1 cellular context compared by ENCODE assay signal in genomic region chr1:3775248-3775497, GRCh38.
TF ChIP-seq lines count a peak whose summit lies in the region.

No MANE protein-coding gene starts in this region.

TF ChIP-seq in K562, 482 proteins besides CTCF, POLR2A, EP300 and RAD21 (continued from another document and continues in another):
- TF ChIP-seq, protein P1, sequence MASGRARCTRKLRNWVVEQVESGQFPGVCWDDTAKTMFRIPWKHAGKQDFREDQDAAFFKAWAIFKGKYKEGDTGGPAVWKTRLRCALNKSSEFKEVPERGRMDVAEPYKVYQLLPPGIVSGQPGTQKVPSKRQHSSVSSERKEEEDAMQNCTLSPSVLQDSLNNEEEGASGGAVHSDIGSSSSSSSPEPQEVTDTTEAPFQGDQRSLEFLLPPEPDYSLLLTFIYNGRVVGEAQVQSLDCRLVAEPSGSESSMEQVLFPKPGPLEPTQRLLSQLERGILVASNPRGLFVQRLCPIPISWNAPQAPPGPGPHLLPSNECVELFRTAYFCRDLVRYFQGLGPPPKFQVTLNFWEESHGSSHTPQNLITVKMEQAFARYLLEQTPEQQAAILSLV (tag; IDR thresholded peaks at IDR 0.05): no peak
- no peak for TF ChIP-seq CEBPB (tag; IDR thresholded peaks at IDR 0.05)
- TF ChIP-seq, protein P2, sequence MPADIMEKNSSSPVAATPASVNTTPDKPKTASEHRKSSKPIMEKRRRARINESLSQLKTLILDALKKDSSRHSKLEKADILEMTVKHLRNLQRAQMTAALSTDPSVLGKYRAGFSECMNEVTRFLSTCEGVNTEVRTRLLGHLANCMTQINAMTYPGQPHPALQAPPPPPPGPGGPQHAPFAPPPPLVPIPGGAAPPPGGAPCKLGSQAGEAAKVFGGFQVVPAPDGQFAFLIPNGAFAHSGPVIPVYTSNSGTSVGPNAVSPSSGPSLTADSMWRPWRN (IDR thresholded peaks at IDR 0.05; ENCODE audit: low read depth): 0 out of 2 replicates have a peak, but pooled peaks have one; percentile 6
- no peak for TF ChIP-seq PTTG1 (tag; IDR thresholded peaks at IDR 0.05; ENCODE audit: low read depth)
- TF ChIP-seq, protein P3, sequence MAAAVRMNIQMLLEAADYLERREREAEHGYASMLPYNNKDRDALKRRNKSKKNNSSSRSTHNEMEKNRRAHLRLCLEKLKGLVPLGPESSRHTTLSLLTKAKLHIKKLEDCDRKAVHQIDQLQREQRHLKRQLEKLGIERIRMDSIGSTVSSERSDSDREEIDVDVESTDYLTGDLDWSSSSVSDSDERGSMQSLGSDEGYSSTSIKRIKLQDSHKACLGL (CRISPR knock-in tag; IDR thresholded peaks at IDR 0.05; ENCODE audit: borderline replicate concordance, poor library complexity, severe bottlenecking): no peak
- 0 out of 2 replicates have a peak, but pooled peaks have one; percentile 33 for TF ChIP-seq E2F3 (CRISPR knock-in tag; IDR thresholded peaks at IDR 0.05)
- no peak for TF ChIP-seq FIP1L1 (IDR thresholded peaks at IDR 0.05; ENCODE audit: low read depth, low read length, poor library complexity, severe bottlenecking)
- TF ChIP-seq ZNF398 (CRISPR knock-in tag; IDR thresholded peaks at IDR 0.05): no peak
- no peak for TF ChIP-seq PRDM10 (IDR thresholded peaks at IDR 0.05; ENCODE audit: partially characterized antibody)
- TF ChIP-seq ZNF41 (CRISPR knock-in tag; conservative IDR thresholded peaks at IDR 0.05): no peak
- peak; percentile 34; the same call in 1 of the 2 replicates for TF ChIP-seq ZNF431 (CRISPR knock-in tag; IDR thresholded peaks at IDR 0.05)
- TF ChIP-seq KLF16 (IDR thresholded peaks at IDR 0.05): no peak
- peak; percentile 69; the same call in 1 of the 2 replicates for TF ChIP-seq CTBP1 (IDR thresholded peaks at IDR 0.05; ENCODE audit: borderline replicate concordance)
- no peak for TF ChIP-seq ZNF140 (CRISPR knock-in tag; IDR thresholded peaks at IDR 0.05)
- TF ChIP-seq CLOCK (CRISPR knock-in tag; IDR thresholded peaks at IDR 0.05; ENCODE audit: borderline replicate concordance): no peak
- no peak for TF ChIP-seq ID3 (CRISPR knock-in tag; IDR thresholded peaks at IDR 0.05)
- 0 out of 2 replicates have a peak, but pooled peaks have one; percentile 2 for TF ChIP-seq ID3 (tag; IDR thresholded peaks at IDR 0.05)
- no peak for TF ChIP-seq ILF3 (IDR thresholded peaks at IDR 0.05; ENCODE audit: borderline replicate concordance)
- peak; percentile 68; the same call in 1 of the 2 replicates for TF ChIP-seq ZNF263 (CRISPR knock-in tag; IDR thresholded peaks at IDR 0.05; ENCODE audit: borderline replicate concordance)
- TF ChIP-seq HNRNPLL (IDR thresholded peaks at IDR 0.05; ENCODE audit: low read depth, low read length, poor library complexity, severe bottlenecking): no peak
- TF ChIP-seq TFAM (CRISPR knock-in tag; conservative IDR thresholded peaks at IDR 0.05): no peak
- TF ChIP-seq RUNX1 (IDR thresholded peaks at IDR 0.05; ENCODE audit: low read depth): peak; percentile 68; the same call in 1 of the 2 replicates
- TF ChIP-seq, protein P4, sequence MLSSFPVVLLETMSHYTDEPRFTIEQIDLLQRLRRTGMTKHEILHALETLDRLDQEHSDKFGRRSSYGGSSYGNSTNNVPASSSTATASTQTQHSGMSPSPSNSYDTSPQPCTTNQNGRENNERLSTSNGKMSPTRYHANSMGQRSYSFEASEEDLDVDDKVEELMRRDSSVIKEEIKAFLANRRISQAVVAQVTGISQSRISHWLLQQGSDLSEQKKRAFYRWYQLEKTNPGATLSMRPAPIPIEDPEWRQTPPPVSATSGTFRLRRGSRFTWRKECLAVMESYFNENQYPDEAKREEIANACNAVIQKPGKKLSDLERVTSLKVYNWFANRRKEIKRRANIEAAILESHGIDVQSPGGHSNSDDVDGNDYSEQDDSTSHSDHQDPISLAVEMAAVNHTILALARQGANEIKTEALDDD (IDR thresholded peaks at IDR 0.05): no peak
- TF ChIP-seq GATA2 (CRISPR knock-in tag; IDR thresholded peaks at IDR 0.05): no peak
- TF ChIP-seq NFE2L1 (tag; IDR thresholded peaks at IDR 0.05; ENCODE audit: borderline replicate concordance, low read depth): no peak
- peak; percentile 1 for TF ChIP-seq DACH1 (IDR thresholded peaks at IDR 0.05; ENCODE audit: partially characterized antibody)
- TF ChIP-seq BRD9 (IDR thresholded peaks at IDR 0.05; ENCODE audit: low read depth, partially characterized antibody): peak; percentile 9
- no peak for TF ChIP-seq TBP (optimal IDR thresholded peaks at IDR 0.05; ENCODE audit: low read depth, low read length)
- TF ChIP-seq, protein P5, sequence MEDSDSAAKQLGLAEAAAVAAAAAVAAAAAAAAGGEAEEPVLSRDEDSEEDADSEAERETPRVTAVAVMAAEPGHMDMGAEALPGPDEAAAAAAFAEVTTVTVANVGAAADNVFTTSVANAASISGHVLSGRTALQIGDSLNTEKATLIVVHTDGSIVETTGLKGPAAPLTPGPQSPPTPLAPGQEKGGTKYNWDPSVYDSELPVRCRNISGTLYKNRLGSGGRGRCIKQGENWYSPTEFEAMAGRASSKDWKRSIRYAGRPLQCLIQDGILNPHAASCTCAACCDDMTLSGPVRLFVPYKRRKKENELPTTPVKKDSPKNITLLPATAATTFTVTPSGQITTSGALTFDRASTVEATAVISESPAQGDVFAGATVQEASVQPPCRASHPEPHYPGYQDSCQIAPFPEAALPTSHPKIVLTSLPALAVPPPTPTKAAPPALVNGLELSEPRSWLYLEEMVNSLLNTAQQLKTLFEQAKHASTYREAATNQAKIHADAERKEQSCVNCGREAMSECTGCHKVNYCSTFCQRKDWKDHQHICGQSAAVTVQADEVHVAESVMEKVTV (CRISPR knock-in tag; IDR thresholded peaks at IDR 0.05): no peak
- TF ChIP-seq PTRF (tag; IDR thresholded peaks at IDR 0.05): no peak
- no peak for TF ChIP-seq ELF2 (CRISPR knock-in tag; IDR thresholded peaks at IDR 0.05)
- TF ChIP-seq ZNF217 (CRISPR knock-in tag; IDR thresholded peaks at IDR 0.05): 0 out of 2 replicates have a peak, but pooled peaks have one; percentile 4
- no peak for TF ChIP-seq HBP1 (CRISPR knock-in tag; IDR thresholded peaks at IDR 0.05)
- TF ChIP-seq MAFK (IDR thresholded peaks at IDR 0.05; ENCODE audit: low read length): no peak
- TF ChIP-seq JUND (IDR thresholded peaks at IDR 0.05; ENCODE audit: borderline replicate concordance, low read depth, low read length): no peak
- TF ChIP-seq JUND (tag; IDR thresholded peaks at IDR 0.05; ENCODE audit: borderline replicate concordance, low read depth, low read length): no peak
- TF ChIP-seq, protein P6, sequence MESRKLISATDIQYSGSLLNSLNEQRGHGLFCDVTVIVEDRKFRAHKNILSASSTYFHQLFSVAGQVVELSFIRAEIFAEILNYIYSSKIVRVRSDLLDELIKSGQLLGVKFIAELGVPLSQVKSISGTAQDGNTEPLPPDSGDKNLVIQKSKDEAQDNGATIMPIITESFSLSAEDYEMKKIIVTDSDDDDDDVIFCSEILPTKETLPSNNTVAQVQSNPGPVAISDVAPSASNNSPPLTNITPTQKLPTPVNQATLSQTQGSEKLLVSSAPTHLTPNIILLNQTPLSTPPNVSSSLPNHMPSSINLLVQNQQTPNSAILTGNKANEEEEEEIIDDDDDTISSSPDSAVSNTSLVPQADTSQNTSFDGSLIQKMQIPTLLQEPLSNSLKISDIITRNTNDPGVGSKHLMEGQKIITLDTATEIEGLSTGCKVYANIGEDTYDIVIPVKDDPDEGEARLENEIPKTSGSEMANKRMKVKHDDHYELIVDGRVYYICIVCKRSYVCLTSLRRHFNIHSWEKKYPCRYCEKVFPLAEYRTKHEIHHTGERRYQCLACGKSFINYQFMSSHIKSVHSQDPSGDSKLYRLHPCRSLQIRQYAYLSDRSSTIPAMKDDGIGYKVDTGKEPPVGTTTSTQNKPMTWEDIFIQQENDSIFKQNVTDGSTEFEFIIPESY (CRISPR knock-in tag; IDR thresholded peaks at IDR 0.05): 0 out of 2 replicates have a peak, but pooled peaks have one; percentile 4
- TF ChIP-seq ZBTB2 (IDR thresholded peaks at IDR 0.05): no peak
- TF ChIP-seq, protein P7, sequence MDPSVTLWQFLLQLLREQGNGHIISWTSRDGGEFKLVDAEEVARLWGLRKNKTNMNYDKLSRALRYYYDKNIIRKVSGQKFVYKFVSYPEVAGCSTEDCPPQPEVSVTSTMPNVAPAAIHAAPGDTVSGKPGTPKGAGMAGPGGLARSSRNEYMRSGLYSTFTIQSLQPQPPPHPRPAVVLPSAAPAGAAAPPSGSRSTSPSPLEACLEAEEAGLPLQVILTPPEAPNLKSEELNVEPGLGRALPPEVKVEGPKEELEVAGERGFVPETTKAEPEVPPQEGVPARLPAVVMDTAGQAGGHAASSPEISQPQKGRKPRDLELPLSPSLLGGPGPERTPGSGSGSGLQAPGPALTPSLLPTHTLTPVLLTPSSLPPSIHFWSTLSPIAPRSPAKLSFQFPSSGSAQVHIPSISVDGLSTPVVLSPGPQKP (CRISPR knock-in tag; IDR thresholded peaks at IDR 0.05): no peak
- TF ChIP-seq MEF2D (tag; conservative IDR thresholded peaks at IDR 0.05; ENCODE audit: low read depth): no peak
- TF ChIP-seq HDAC2 (IDR thresholded peaks at IDR 0.05): peak; percentile 18
